15 cellular contexts compared by ENCODE assay signal in genomic region chr2:74504591-74504990, GRCh38. TPM values are rescaled to one million over a fixed set of nuclear protein-coding genes. Genes with fewer than 3 reads are reported as not detected.
DNase-seq lines count a peak whose midpoint lies in the region; ATAC-seq and TF ChIP-seq lines count a peak whose summit lies in the region.
"Had no signal": no experiment of that assay in that cellular context is flagged by ENCODE, and none has a peak within 500 bp of the region (broad histone marks: within the 10 kb centered on the region; RNA-seq: fewer than 3 reads in every experiment).

No MANE protein-coding gene starts in this region.

- H3K27me3 ChIP-seq in heart left ventricle (peaks cover 9 to 53% (median 21%) of the 10 kb centered on the region in 9 donors), mesenchymal stem cell (ENCODE audit: control insufficient read depth in 1 of 2, insufficient read depth in 1 of 2, low read length in 2 of 2) (peaks cover 0 to 29% of the 10 kb centered on the region in 2 experiments), stomach (peaks cover 0 to 54% (median 7%) of the 10 kb centered on the region in 3 donors), HAP-1 (ENCODE audit: low read depth) (no peaks in the 10 kb centered on the region)
- H3K27me3 ChIP-seq: SJCRH30 had no signal

- no peak overlapping the region for H2AK5ac ChIP-seq in mesenchymal stem cell (ENCODE audit: low read length, severe bottlenecking)

- peak overlapping the region; percentile 96 for H3K9ac ChIP-seq in mesenchymal stem cell (ENCODE audit: low read length)

- TF ChIP-seq POLR2A in heart left ventricle (IDR thresholded peaks at IDR 0.05) (no peak), stomach (IDR thresholded peaks at IDR 0.05) (no peak)

- H3K27me3 Mint-ChIP-seq in brain: peaks cover 92% of the 10 kb centered on the region

- H3K4me1 Mint-ChIP-seq in brain: peaks cover 77% of the 10 kb centered on the region

- H3K23ac ChIP-seq in mesenchymal stem cell (ENCODE audit: low read length in 2 of 2): no peak overlapping the region

- intact Hi-C loops in heart left ventricle (cut with DNase I): loop anchor here in 4 of 10 donors (5.0 kb wide), 3 partner anchors 73 to 83 kb away; no protein-coding TSS in a partner anchor
- intact Hi-C loops in Right ventricle myocardium superior (cut with DNase I): no loop called here
- intact Hi-C loops in stomach (cut with DNase I; ENCODE audit: low total_unique reads): no loop called here

- H2BK12ac ChIP-seq in mesenchymal stem cell (ENCODE audit: low read length in 2 of 2): no peak overlapping the region

- H3K4me2 ChIP-seq in mesenchymal stem cell (ENCODE audit: low read length, poor library complexity, severe bottlenecking): no peak overlapping the region

- no peak for TF ChIP-seq CTCF in heart left ventricle (IDR thresholded peaks at IDR 0.05)
- no peak for TF ChIP-seq CTCF in brain (conservative IDR thresholded peaks at IDR 0.05)
- TF ChIP-seq CTCF in stomach (IDR thresholded peaks at IDR 0.05): no peak

- H2AFZ ChIP-seq in mesenchymal stem cell (ENCODE audit: low read depth, low read length): no peak overlapping the region

- no peak overlapping the region for H2BK15ac ChIP-seq in mesenchymal stem cell (ENCODE audit: low read depth, poor library complexity, severe bottlenecking)

- peak overlapping the region in 1 of 2 experiments; percentile 17 for H3K4ac ChIP-seq in mesenchymal stem cell (ENCODE audit: low read depth in 1 of 2, low read length in 2 of 2)

- peaks cover 31% of the 10 kb centered on the region for H3K36me3 Mint-ChIP-seq in brain

- WGBS in heart left ventricle, 4 donors: 89 to 97% (median 94%) methylated on average over 3 of the region's 3 CpGs
- 96% methylated on average over 3 of the region's 3 CpGs for WGBS in mesenchymal stem cell
- WGBS in stomach, 5 donors: 84 to 93% (median 90%) methylated on average over 3 of the region's 3 CpGs

- H3K4me1 ChIP-seq in heart left ventricle (peaks cover 7 to 63% (median 42%) of the 10 kb centered on the region in 12 donors), mesenchymal stem cell (ENCODE audit: control insufficient read depth, insufficient read depth, low read depth, low read length) (peaks cover 50% of the 10 kb centered on the region), stomach (peaks cover 55 to 71% (median 71%) of the 10 kb centered on the region in 4 donors), HAP-1 (peaks cover 4% of the 10 kb centered on the region)

- no peak overlapping the region for H4K91ac ChIP-seq in mesenchymal stem cell (ENCODE audit: low read length)

- H3K18ac ChIP-seq in mesenchymal stem cell (ENCODE audit: low read depth in 1 of 2, low read length in 2 of 2): no peak overlapping the region

- H3K14ac ChIP-seq in mesenchymal stem cell (ENCODE audit: low read length in 2 of 2): no peak overlapping the region

- H3K36me3 ChIP-seq in heart left ventricle: peaks cover 0 to 18% (median 15%) of the 10 kb centered on the region in 9 donors
- H3K36me3 ChIP-seq in mesenchymal stem cell (ENCODE audit: control insufficient read depth in 1 of 2, insufficient read depth in 2 of 2, low read depth in 1 of 2, low read length in 2 of 2): peaks cover 15 to 19% of the 10 kb centered on the region in 2 experiments
- H3K36me3 ChIP-seq in stomach: peaks cover 6 to 22% (median 17%) of the 10 kb centered on the region in 4 donors
- H3K36me3 ChIP-seq in HAP-1 (replicated peaks): peaks cover 14% of the 10 kb centered on the region
- H3K36me3 ChIP-seq: SJCRH30 had no signal

- H2BK120ac ChIP-seq in mesenchymal stem cell (ENCODE audit: low read depth, low read length): no peak overlapping the region

- H3K9me3 Mint-ChIP-seq in brain: peaks cover 0 to 5% (median 0%) of the 10 kb centered on the region in 5 experiments

- peak overlapping the region in 8 of 12 donors; percentile 59 to 87 (median 66) for H3K4me3 ChIP-seq in heart left ventricle
- H3K4me3 ChIP-seq in mesenchymal stem cell (ENCODE audit: insufficient read depth in 1 of 2, low read depth in 1 of 2, low read length in 2 of 2): peak overlapping the region in 1 of 2 experiments; percentile 90
- peak overlapping the region in 3 of 4 donors; percentile 47 to 67 (median 51) for H3K4me3 ChIP-seq in stomach
- H3K4me3 ChIP-seq in HAP-1: no peak overlapping the region
- H3K4me3 ChIP-seq: SJCRH30 had no signal

- H3K27ac ChIP-seq in heart left ventricle (peak overlapping the region in 3 of 12 donors; percentile 88 to 90 (median 89)), mesenchymal stem cell (ENCODE audit: low read length, poor library complexity, severe bottlenecking) (no peak overlapping the region), stomach (peak overlapping the region in 4 of 5 donors; percentile 85 to 95 (median 90))
- H3K27ac ChIP-seq: SJCRH30 had no signal

- no peak for TF ChIP-seq EP300 in stomach (IDR thresholded peaks at IDR 0.05)

- peak overlapping the region in 2 of 5 experiments; percentile 3 to 28 for H3K27ac Mint-ChIP-seq in brain

- H3K9me3 ChIP-seq in heart left ventricle (no peaks in the 10 kb centered on the region), mesenchymal stem cell (ENCODE audit: control insufficient read depth, low read length) (no peaks in the 10 kb centered on the region), stomach (no peaks in the 10 kb centered on the region), HAP-1 (no peaks in the 10 kb centered on the region)
- H3K9me3 ChIP-seq: SJCRH30 had no signal

- peaks cover 16% of the 10 kb centered on the region for H3K79me1 ChIP-seq in mesenchymal stem cell (replicated peaks; ENCODE audit: low read length, poor library complexity, severe bottlenecking)

- H2BK5ac ChIP-seq in mesenchymal stem cell (ENCODE audit: low read depth, low read length, poor library complexity, severe bottlenecking): no peak overlapping the region

- no peak overlapping the region for H4K8ac ChIP-seq in mesenchymal stem cell (ENCODE audit: low read length)

- in situ Hi-C loops in HAP-1 (cut with MboI; ENCODE audit: low sequenced_read_pairs): no loop called here

- ATAC-seq in heart left ventricle (no peak), Right ventricle myocardium superior (ENCODE audit: poor library complexity) (no peak), GM19324 (IDR thresholded peaks at IDR 0.05; ENCODE audit: low FRiP score, unreplicated experiment) (no peak)

- DNase-seq in heart left ventricle (no peak), Right ventricle myocardium superior (no peak), mesenchymal stem cell (no peak), stomach (no peak), HAP-1 (ENCODE audit: low spot score in 2 of 2) (no peak), NCI-H1048 (lab: John Stamatoyannopoulos, UW) (no peak)
- DNase-seq: dermis blood vessel endothelial cell, GDM1, NCI-H2081 treated with DMSO at 0.1 percent for 48 hours, NCI-H82, SJCRH30 had no signal

- H3K4me3 Mint-ChIP-seq in brain: peak overlapping the region; percentile 19 to 98 (median 78)

RNA-seq across cellular contexts. Expression of gene PCGF1, which starts 2.9 kb away (rescaled TPM):
- total RNA-seq in heart left ventricle (10 to 100 TPM; 10.6 to 22.3 (median 16.5) TPM), Right ventricle myocardium superior (20.3 TPM), stomach (10 to 100 TPM in 2 of 5 donors, 1 to 10 TPM in 3; 1.9 to 49.6 (median 6.4) TPM)
- polyA plus RNA-seq in heart left ventricle (10 to 100 TPM; 22.5 to 24.9 TPM), brain (ENCODE audit: insufficient read depth, low read depth, low replicate concordance) (19.5 TPM), stomach (10 to 100 TPM; 14.7 to 20.8 (median 18.1) TPM)
- polyA plus RNA-seq in mesenchymal stem cell (2013, experiment 1 of 2): 18.7 TPM
- polyA plus RNA-seq in mesenchymal stem cell (2013, experiment 2 of 2): 17.4 TPM

RNA-seq across cellular contexts. Expression of gene LBX2, which starts 5.2 kb away (rescaled TPM):
- 1 to 10 TPM in 2 of 9 donors, under 1 TPM in 5, not detected in 2; 0.14 to 1.7 (median 0.72) TPM for total RNA-seq in heart left ventricle
- polyA plus RNA-seq in heart left ventricle: under 1 TPM; 0.27 to 0.67 TPM
- total RNA-seq in Right ventricle myocardium superior: 0.16 TPM
- polyA plus RNA-seq in brain (ENCODE audit: insufficient read depth, low read depth, low replicate concordance): 2.5 TPM
- polyA plus RNA-seq in mesenchymal stem cell (2013, experiment 1 of 2): 1.8 TPM
- polyA plus RNA-seq in mesenchymal stem cell (2013, experiment 2 of 2): 1.9 TPM
- 1 to 10 TPM in 2 of 5 donors, not detected in 3; 1.1 to 2.6 TPM for total RNA-seq in stomach
- polyA plus RNA-seq in stomach: 1 to 10 TPM; 1.1 to 2.3 (median 1.2) TPM

RNA-seq across cellular contexts. Expression of gene TLX2, which starts 9.7 kb away (rescaled TPM):
- total RNA-seq in heart left ventricle: not detected
- not detected for polyA plus RNA-seq in heart left ventricle
- total RNA-seq in Right ventricle myocardium superior: not detected
- 0.20 TPM for polyA plus RNA-seq in brain (ENCODE audit: insufficient read depth, low read depth, low replicate concordance)
- not detected for polyA plus RNA-seq in mesenchymal stem cell (2013, experiment 1 of 2)
- polyA plus RNA-seq in mesenchymal stem cell (2013, experiment 2 of 2): not detected
- total RNA-seq in stomach: under 1 TPM in 1 of 5 donors, not detected in 4; 0.73 TPM
- polyA plus RNA-seq in stomach: under 1 TPM in 1 of 3 donors, not detected in 2; 0.28 TPM
- total RNA-seq: omental fat pad, SJCRH30 had no signal
- polyA plus RNA-seq: BJ had no signal

RNA-seq across cellular contexts. Expression of gene DQX1, which starts 21.4 kb away (rescaled TPM):
- not detected for total RNA-seq in heart left ventricle
- not detected for polyA plus RNA-seq in heart left ventricle
- total RNA-seq in Right ventricle myocardium superior: not detected
- not detected for polyA plus RNA-seq in brain (ENCODE audit: insufficient read depth, low read depth, low replicate concordance)
- not detected for polyA plus RNA-seq in mesenchymal stem cell (2013, experiment 1 of 2)
- polyA plus RNA-seq in mesenchymal stem cell (2013, experiment 2 of 2): 0.03 TPM
- 10 to 100 TPM in 4 of 5 donors, 1 to 10 TPM in 1; 6.6 to 42.6 (median 22.8) TPM for total RNA-seq in stomach
- polyA plus RNA-seq in stomach: 1 to 10 TPM; 2.1 to 5.3 (median 4.1) TPM
- total RNA-seq: dermis blood vessel endothelial cell, omental fat pad had no signal

RNA-seq across cellular contexts. Expression of gene TTC31, which starts 21.7 kb away (rescaled TPM):
- total RNA-seq in heart left ventricle (10 to 100 TPM in 4 of 9 donors, 1 to 10 TPM in 5; 7.1 to 14.2 (median 10.0) TPM), Right ventricle myocardium superior (8.4 TPM), stomach (10 to 100 TPM in 4 of 5 donors, 1 to 10 TPM in 1; 4.7 to 91.2 (median 20.5) TPM)
- polyA plus RNA-seq in heart left ventricle (10 to 100 TPM in 1 of 2 donors, 1 to 10 TPM in 1; 8.8 to 13.2 TPM), brain (ENCODE audit: insufficient read depth, low read depth, low replicate concordance) (13.4 TPM), stomach (10 to 100 TPM; 10.5 to 11.4 (median 10.8) TPM)
- 11.1 TPM for polyA plus RNA-seq in mesenchymal stem cell (2013, experiment 1 of 2)
- 10.9 TPM for polyA plus RNA-seq in mesenchymal stem cell (2013, experiment 2 of 2)
